13 cellular contexts compared by ENCODE assay signal in genomic region chr4:6989331-6989923, GRCh38. TPM values are rescaled to one million over a fixed set of nuclear protein-coding genes. Genes with fewer than 3 reads are reported as not detected.
DNase-seq lines count a peak whose midpoint lies in the region; FAIRE-seq and TF ChIP-seq lines count a peak whose summit lies in the region.
"Had no signal": no experiment of that assay in that cellular context is flagged by ENCODE, and none has a peak within 500 bp of the region (broad histone marks: within the 10 kb centered on the region; RNA-seq: fewer than 3 reads in every experiment).

No MANE protein-coding gene starts in this region.

- H3K36me3 Mint-ChIP-seq in Caco-2 (ENCODE audit: insufficient read depth, unreplicated experiment) (peaks cover 40% of the 10 kb centered on the region), astrocyte (ENCODE audit: low read depth, unreplicated experiment) (peaks cover 9% of the 10 kb centered on the region)

- H3K27ac ChIP-seq in KMS-11 (no peak overlapping the region), astrocyte (ENCODE audit: low read depth, low read length) (no peak overlapping the region), neural cell (ENCODE audit: low read length) (no peak overlapping the region)
- H3K27ac ChIP-seq: PC-9, uterus had no signal

- no peaks in the 10 kb centered on the region for H3K9me3 Mint-ChIP-seq in Caco-2 (ENCODE audit: unreplicated experiment)
- no peaks in the 10 kb centered on the region for H3K9me3 Mint-ChIP-seq in astrocyte (ENCODE audit: unreplicated experiment)

- no peak for TF ChIP-seq RAD21 in neural cell (conservative IDR thresholded peaks at IDR 0.05)

- H3K27me3 Mint-ChIP-seq in Caco-2 (ENCODE audit: insufficient read depth, unreplicated experiment): no peaks in the 10 kb centered on the region
- no peaks in the 10 kb centered on the region for H3K27me3 Mint-ChIP-seq in astrocyte (ENCODE audit: low read depth, unreplicated experiment)

- peaks cover 23% of the 10 kb centered on the region for H3K4me1 ChIP-seq in Caco-2
- peaks cover 82% of the 10 kb centered on the region for H3K4me1 ChIP-seq in KMS-11 (ENCODE audit: low read depth, poor library complexity, severe bottlenecking)
- H3K4me1 ChIP-seq in astrocyte (ENCODE audit: insufficient read depth, low read length): peaks cover 34% of the 10 kb centered on the region

- H3K9ac ChIP-seq in KMS-11: no peak overlapping the region
- H3K9ac ChIP-seq in astrocyte (ENCODE audit: low read length): no peak overlapping the region
- no peak overlapping the region for H3K9ac ChIP-seq in neural cell (ENCODE audit: low read length)

- H3K4me2 ChIP-seq in KMS-11 (peak overlapping the region; percentile 80; the same call in 1 of the 2 replicates), astrocyte (ENCODE audit: low read length) (no peak overlapping the region), neural cell (ENCODE audit: low read length) (no peak overlapping the region)
- H3K4me2 ChIP-seq: PC-9 had no signal

- H3K27me3 ChIP-seq in Caco-2 (replicated peaks; ENCODE audit: control insufficient read depth, insufficient read depth, low read length) (no peaks in the 10 kb centered on the region), KMS-11 (ENCODE audit: insufficient read depth, low read depth) (no peaks in the 10 kb centered on the region), astrocyte (ENCODE audit: insufficient read depth, low read length) (no peaks in the 10 kb centered on the region), neural cell (ENCODE audit: insufficient read depth, low read depth, low read length) (no peaks in the 10 kb centered on the region)
- H3K27me3 ChIP-seq: uterus had no signal

- CTCF ChIA-PET in Caco-2 (lab: Charles Lee): no interaction called here

- peak overlapping the region; percentile 46 for H3K4me3 Mint-ChIP-seq in Caco-2 (ENCODE audit: unreplicated experiment)
- H3K4me3 Mint-ChIP-seq in astrocyte (ENCODE audit: unreplicated experiment): peak overlapping the region; percentile 67

- H3K79me2 ChIP-seq in KMS-11 (ENCODE audit: insufficient read depth, low read depth) (peaks cover 46% of the 10 kb centered on the region; the same call in 1 of the 2 replicates), astrocyte (ENCODE audit: insufficient read depth, low read length) (peaks cover 47% of the 10 kb centered on the region), neural cell (replicated peaks; ENCODE audit: insufficient read depth, low read length) (peaks cover 49% of the 10 kb centered on the region)

- no peak overlapping the region for H2AFZ ChIP-seq in KMS-11 (ENCODE audit: low read depth)
- no peak overlapping the region for H2AFZ ChIP-seq in astrocyte (ENCODE audit: low read depth, low read length)
- H2AFZ ChIP-seq in neural cell (ENCODE audit: low read depth, low read length): no peak overlapping the region
- H2AFZ ChIP-seq: PC-9 had no signal

- POLR2A ChIA-PET in Caco-2 (lab: Charles Lee): no interaction called here

- H3K9me3 ChIP-seq in Caco-2: no peaks in the 10 kb centered on the region
- H3K9me3 ChIP-seq in astrocyte (ENCODE audit: insufficient read depth, low read depth, low read length): no peaks in the 10 kb centered on the region
- H3K9me3 ChIP-seq in neural cell (ENCODE audit: low read length): no peaks in the 10 kb centered on the region
- H3K9me3 ChIP-seq: uterus had no signal

- BruUV-seq in Caco-2 (replicated peaks; lab: Mats Ljungman, UMichigan): no TSS peak

- no peak for TF ChIP-seq EP300 in neural cell (conservative IDR thresholded peaks at IDR 0.05; ENCODE audit: poor library complexity, severe bottlenecking)

- peaks cover 30% of the 10 kb centered on the region for H3K4me1 Mint-ChIP-seq in Caco-2 (ENCODE audit: low read depth, unreplicated experiment)
- H3K4me1 Mint-ChIP-seq in astrocyte (ENCODE audit: low read depth, unreplicated experiment): peaks cover 49% of the 10 kb centered on the region

- H3F3A ChIP-seq in neural cell (ENCODE audit: insufficient read depth, low read length, poor library complexity, severe bottlenecking): no peaks in the 10 kb centered on the region

- no peak for DNase-seq in Caco-2
- no peak for DNase-seq in astrocyte (ENCODE audit: low read depth)
- DNase-seq in NCI-H1092 (lab: John Stamatoyannopoulos, UW): no peak
- no peak for DNase-seq in NCI-H524 treated with DMSO at 0.1 percent for 48 hours (lab: John Stamatoyannopoulos, UW)
- DNase-seq in activated CD4-positive, CD25-positive, alpha-beta regulatory T cell treated with anti-CD3 and anti-CD28 coated beads, Interleukin-2, amount 50 U/mL, for 72 hours: no peak
- DNase-seq: amniotic stem cell; effector CD8-positive, alpha-beta T cell; NCI-H187; uterus had no signal

- H3K9me2 ChIP-seq in neural cell (ENCODE audit: insufficient read depth, low read length): no peaks in the 10 kb centered on the region

- H3K4me3 ChIP-seq in Caco-2 (ENCODE audit: low read depth, low read length) (no peak overlapping the region), KMS-11 (IDR thresholded peaks at IDR 0.05; ENCODE audit: insufficient read depth, low read depth, low read length) (no peak overlapping the region), astrocyte (ENCODE audit: insufficient read depth, low read depth, low read length) (no peak overlapping the region), neural cell (ENCODE audit: low read length) (peak overlapping the region; percentile 99)
- H3K4me3 ChIP-seq: PC-9, uterus had no signal

- no peaks in the 10 kb centered on the region; the same call in 1 of the 2 replicates for H4K20me1 ChIP-seq in KMS-11 (ENCODE audit: insufficient read depth)
- peaks cover 64% of the 10 kb centered on the region for H4K20me1 ChIP-seq in astrocyte (ENCODE audit: insufficient read depth, low read length)
- H4K20me1 ChIP-seq in neural cell (ENCODE audit: insufficient read depth): no peaks in the 10 kb centered on the region

- H3K27ac Mint-ChIP-seq in Caco-2 (ENCODE audit: unreplicated experiment) (peak overlapping the region; percentile 50), astrocyte (ENCODE audit: unreplicated experiment) (peak overlapping the region; percentile 73)

- FAIRE-seq in astrocyte (lab: Jason Lieb, UNC): no peak
- FAIRE-seq: GM18507 had no signal

- intact Hi-C loops in Caco-2 (cut with micrococcal nuclease; ENCODE audit: unreplicated experiment): loop anchor here (10.0 kb wide), 1 partner anchor 285 kb away; the partner anchor contains the start of gene MRFAP1L1

- H3K36me3 ChIP-seq in Caco-2 (ENCODE audit: control insufficient read depth, insufficient read depth, low read length): no peaks in the 10 kb centered on the region
- no peaks in the 10 kb centered on the region for H3K36me3 ChIP-seq in KMS-11 (ENCODE audit: insufficient read depth)
- H3K36me3 ChIP-seq in astrocyte (ENCODE audit: insufficient read depth, low read length): no peaks in the 10 kb centered on the region
- no peaks in the 10 kb centered on the region for H3K36me3 ChIP-seq in neural cell (ENCODE audit: insufficient read depth, low read length)
- H3K36me3 ChIP-seq: uterus had no signal

- TF ChIP-seq CTCF in Caco-2 (IDR thresholded peaks at IDR 0.05; ENCODE audit: insufficient read depth in 1 of 2, low read depth in 1 of 2, low read length in 1 of 2, severe bottlenecking in 1 of 2, unreplicated experiment in 1 of 2): no peak
- TF ChIP-seq CTCF in KMS-11 (conservative IDR thresholded peaks at IDR 0.05; ENCODE audit: low read depth, low read length): no peak
- no peak for TF ChIP-seq CTCF in astrocyte (IDR thresholded peaks at IDR 0.05; ENCODE audit: insufficient read depth, low read depth, low read length)
- no peak for TF ChIP-seq CTCF in neural cell (IDR thresholded peaks at IDR 0.05; ENCODE audit: poor library complexity, severe bottlenecking)

TF ChIP-seq in neural cell, 6 proteins besides CTCF, POLR2A, EP300 and RAD21:
- TF ChIP-seq, protein P1, sequence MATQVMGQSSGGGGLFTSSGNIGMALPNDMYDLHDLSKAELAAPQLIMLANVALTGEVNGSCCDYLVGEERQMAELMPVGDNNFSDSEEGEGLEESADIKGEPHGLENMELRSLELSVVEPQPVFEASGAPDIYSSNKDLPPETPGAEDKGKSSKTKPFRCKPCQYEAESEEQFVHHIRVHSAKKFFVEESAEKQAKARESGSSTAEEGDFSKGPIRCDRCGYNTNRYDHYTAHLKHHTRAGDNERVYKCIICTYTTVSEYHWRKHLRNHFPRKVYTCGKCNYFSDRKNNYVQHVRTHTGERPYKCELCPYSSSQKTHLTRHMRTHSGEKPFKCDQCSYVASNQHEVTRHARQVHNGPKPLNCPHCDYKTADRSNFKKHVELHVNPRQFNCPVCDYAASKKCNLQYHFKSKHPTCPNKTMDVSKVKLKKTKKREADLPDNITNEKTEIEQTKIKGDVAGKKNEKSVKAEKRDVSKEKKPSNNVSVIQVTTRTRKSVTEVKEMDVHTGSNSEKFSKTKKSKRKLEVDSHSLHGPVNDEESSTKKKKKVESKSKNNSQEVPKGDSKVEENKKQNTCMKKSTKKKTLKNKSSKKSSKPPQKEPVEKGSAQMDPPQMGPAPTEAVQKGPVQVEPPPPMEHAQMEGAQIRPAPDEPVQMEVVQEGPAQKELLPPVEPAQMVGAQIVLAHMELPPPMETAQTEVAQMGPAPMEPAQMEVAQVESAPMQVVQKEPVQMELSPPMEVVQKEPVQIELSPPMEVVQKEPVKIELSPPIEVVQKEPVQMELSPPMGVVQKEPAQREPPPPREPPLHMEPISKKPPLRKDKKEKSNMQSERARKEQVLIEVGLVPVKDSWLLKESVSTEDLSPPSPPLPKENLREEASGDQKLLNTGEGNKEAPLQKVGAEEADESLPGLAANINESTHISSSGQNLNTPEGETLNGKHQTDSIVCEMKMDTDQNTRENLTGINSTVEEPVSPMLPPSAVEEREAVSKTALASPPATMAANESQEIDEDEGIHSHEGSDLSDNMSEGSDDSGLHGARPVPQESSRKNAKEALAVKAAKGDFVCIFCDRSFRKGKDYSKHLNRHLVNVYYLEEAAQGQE (IDR thresholded peaks at IDR 0.05; ENCODE audit: borderline replicate concordance): no peak
- TF ChIP-seq SMC3 (conservative IDR thresholded peaks at IDR 0.05; ENCODE audit: poor library complexity) (no peak), EZH2 (IDR thresholded peaks at IDR 0.05; ENCODE audit: borderline replicate concordance, insufficient read depth, low read length, poor library complexity, severe bottlenecking) (no peak), POLR2AphosphoS5 (IDR thresholded peaks at IDR 0.05) (no peak), TAF1 (IDR thresholded peaks at IDR 0.05; ENCODE audit: low read depth) (no peak), MXI1 (conservative IDR thresholded peaks at IDR 0.05; ENCODE audit: poor library complexity, severe bottlenecking) (no peak)
TF ChIP-seq in neural cell: peak in this region for 0.

RNA-seq across cellular contexts. Expression of gene TADA2B, which starts 53.7 kb away (rescaled TPM):
- total RNA-seq in Caco-2 (2022) (17.2 and 21.8 TPM in 2 replicates), astrocyte (18.0 and 19.8 TPM in 2 replicates)
- 13.9 and 14.9 TPM in 2 replicates for polyA plus RNA-seq in neural cell
- 35.3 and 38.2 TPM in 2 replicates for polyA minus RNA-seq in neural cell
